Comparison of ENCODE assay signal across 23 cellular contexts in genomic region chr16:30782486-30783279, GRCh38.
"Had no signal": no experiment of that assay in that cellular context is flagged by ENCODE, and none has a peak within 500 bp of the region (broad histone marks: within the 10 kb centered on the region; RNA-seq: fewer than 3 reads in every experiment).

No MANE protein-coding gene starts in this region.

- H3K4me3 ChIP-seq: dorsolateral prefrontal cortex, lung, smooth muscle cell, stomach, thyroid gland, vagina had no signal

- ATAC-seq: left lobe of liver; natural killer cell; sciatic nerve; stimulated activated effector memory CD8-positive, alpha-beta T cell treated with anti-CD3 and anti-CD28 coated beads, Interleukin-12 subunit alpha, Interleukin-12 subunit beta, amount 100 ng/mL, for 72 hours had no signal

- H3K4me3 Mint-ChIP-seq: memory B cell; natural killer cell; stimulated activated effector memory CD8-positive, alpha-beta T cell treated with anti-CD3 and anti-CD28 coated beads, Interleukin-12 subunit alpha, Interleukin-12 subunit beta, amount 100 ng/mL, for 72 hours had no signal

- H3K36me3 Mint-ChIP-seq: natural killer cell had no signal

- H3K27ac Mint-ChIP-seq: memory B cell; natural killer cell; progenitor cell of endocrine pancreas; stimulated activated effector memory CD8-positive, alpha-beta T cell treated with anti-CD3 and anti-CD28 coated beads, Interleukin-12 subunit alpha, Interleukin-12 subunit beta, amount 100 ng/mL, for 72 hours had no signal

- FAIRE-seq: colon, frontal cortex, kidney had no signal

- H2AFZ ChIP-seq: parathyroid adenoma had no signal

- H3K27ac ChIP-seq: dorsolateral prefrontal cortex, parathyroid adenoma, stomach, thyroid gland, vagina had no signal

- DNase-seq: dorsolateral prefrontal cortex; effector CD4-positive, alpha-beta T cell; hypothalamus; natural killer cell; stimulated activated CD4-positive, alpha-beta T cell treated with anti-CD3 and anti-CD28 coated beads, Interleukin-12 subunit alpha, Interleukin-12 subunit beta, amount 100 ng/mL, for 4 hours; stimulated activated CD4-positive, alpha-beta T cell treated with anti-CD3 and anti-CD28 coated beads, Interleukin-2, amount 100 ng/mL, for 24 hours; stimulated activated CD4-positive, alpha-beta T cell treated with anti-CD3 and anti-CD28 coated beads, Interleukin-4, amount 100 ng/mL, for 24 hours; stimulated activated naive CD4-positive, alpha-beta T cell treated with Interleukin-2 at 50 U/mL for 16 hours; stomach; thyroid gland; trophoblast cell had no signal

- H3K4me2 ChIP-seq: smooth muscle cell had no signal

- H3K9me3 Mint-ChIP-seq: memory B cell; natural killer cell; stimulated activated effector memory CD8-positive, alpha-beta T cell treated with anti-CD3 and anti-CD28 coated beads, Interleukin-12 subunit alpha, Interleukin-12 subunit beta, amount 100 ng/mL, for 72 hours had no signal

- H3K27me3 ChIP-seq: dorsolateral prefrontal cortex, stomach, thyroid gland, vagina had no signal

- H3K9me3 ChIP-seq: stomach, thyroid gland, vagina had no signal

- H3K9ac ChIP-seq: parathyroid adenoma had no signal

- H3K27me3 Mint-ChIP-seq: progenitor cell of endocrine pancreas had no signal
